ENCODE assay signal across 8 cellular contexts in the genomic region with DNA sequence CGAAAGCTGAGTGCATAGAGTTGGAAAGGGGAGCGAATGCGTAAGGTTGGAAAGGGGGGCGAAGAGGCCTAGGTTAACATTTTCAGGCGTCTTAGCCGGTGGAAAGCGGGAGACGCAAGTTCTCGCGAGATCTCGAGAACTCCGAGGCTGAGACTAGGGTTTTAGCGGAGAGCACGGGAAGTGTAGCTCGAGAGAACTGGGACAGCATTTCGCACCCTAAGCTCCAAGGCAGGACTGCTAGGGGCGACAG. TPM values are rescaled to one million over a fixed set of nuclear protein-coding genes. Genes with fewer than 3 reads are reported as not detected.
A peak's percentile ranks its signal among the peaks of the same experiment; 100 is the strongest.
DNase-seq lines count a peak whose midpoint lies in the region; ATAC-seq and TF ChIP-seq lines count a peak whose summit lies in the region.

No MANE protein-coding gene starts in this region.

- no peaks in the 10 kb centered on the region for H3K27me3 Mint-ChIP-seq in activated CD4-positive, alpha-beta memory T cell treated with anti-CD3 and anti-CD28 coated beads, Interleukin-2, amount 10 ng/mL, durations not matched to agents 7 days and 5 days

- H3K9ac ChIP-seq in neural cell (ENCODE audit: low read length) = peak overlapping the region; percentile 100

- DNase-seq in NCI-H2227 (lab: John Stamatoyannopoulos, UW; ENCODE audit: unreplicated experiment) (peak; percentile 96), fibroblast of mammary gland (ENCODE audit: low read depth) (peak; percentile 92), T1000 (lab: John Stamatoyannopoulos, UW) (no peak)
- DNase-seq in activated CD4-positive, alpha-beta memory T cell treated with anti-CD3 and anti-CD28 coated beads, Interleukin-2, amount 10 ng/mL, durations not matched to agents 7 days and 5 days = no peak

- TF ChIP-seq EP300 in neural cell (conservative IDR thresholded peaks at IDR 0.05; ENCODE audit: poor library complexity, severe bottlenecking) = no peak

- H3F3A ChIP-seq in neural cell (ENCODE audit: insufficient read depth, low read length, poor library complexity, severe bottlenecking) = no peaks in the 10 kb centered on the region

- peak overlapping the region; percentile 100 for H3K27ac Mint-ChIP-seq in activated CD4-positive, alpha-beta memory T cell treated with anti-CD3 and anti-CD28 coated beads, Interleukin-2, amount 10 ng/mL, durations not matched to agents 7 days and 5 days

- peaks cover 25% of the 10 kb centered on the region for H4K20me1 ChIP-seq in neural cell (ENCODE audit: insufficient read depth)

- H3K4me1 Mint-ChIP-seq in activated CD4-positive, alpha-beta memory T cell treated with anti-CD3 and anti-CD28 coated beads, Interleukin-2, amount 10 ng/mL, durations not matched to agents 7 days and 5 days = peaks cover 36% of the 10 kb centered on the region

- POLR2A ChIA-PET in activated CD4-positive, alpha-beta memory T cell treated with anti-CD3 and anti-CD28 coated beads, Interleukin-2, amount 10 ng/mL, durations not matched to agents 7 days and 5 days (lab: Charles Lee) = interaction anchor here (0.9 to 1.3 kb wide), 13 partner anchors 9 to 1479 kb away, joined by 3 to 34 read pairs (median 3); a partner anchor contains a TSS

- H3K4me3 ChIP-seq in fibroblast of mammary gland (ENCODE audit: control insufficient read depth, low read depth, low read length) (peak overlapping the region; percentile 99), neural cell (ENCODE audit: low read length) (peak overlapping the region; percentile 82)

- peaks cover 37% of the 10 kb centered on the region for H3K79me2 ChIP-seq in neural cell (replicated peaks; ENCODE audit: insufficient read depth, low read length)

- H3K9me2 ChIP-seq in neural cell (ENCODE audit: insufficient read depth, low read length) = no peaks in the 10 kb centered on the region

- CTCF ChIA-PET in activated CD4-positive, alpha-beta memory T cell treated with anti-CD3 and anti-CD28 coated beads, Interleukin-2, amount 10 ng/mL, durations not matched to agents 7 days and 5 days (lab: Charles Lee) = interaction anchor here (1.0 kb wide), 1 partner anchor 49 kb away, joined by 5 read pairs; no protein-coding TSS in a partner anchor

- TF ChIP-seq RAD21 in neural cell (conservative IDR thresholded peaks at IDR 0.05) = no peak

- H2AFZ ChIP-seq in neural cell (ENCODE audit: low read depth, low read length) = peak overlapping the region; percentile 33

- no peak for TF ChIP-seq CTCF in C4-2B (conservative IDR thresholded peaks at IDR 0.05)
- TF ChIP-seq CTCF in fibroblast of mammary gland (conservative IDR thresholded peaks at IDR 0.05; ENCODE audit: control insufficient read depth, insufficient read depth, low read depth, low read length) = no peak
- TF ChIP-seq CTCF in neural cell (IDR thresholded peaks at IDR 0.05; ENCODE audit: poor library complexity, severe bottlenecking) = no peak

- H3K4me2 ChIP-seq in neural cell (ENCODE audit: low read length) = peak overlapping the region; percentile 25

- no peaks in the 10 kb centered on the region for H3K36me3 ChIP-seq in neural cell (ENCODE audit: insufficient read depth, low read length)

- H3K27ac ChIP-seq in C4-2B (peak overlapping the region; percentile 99), neural cell (ENCODE audit: low read length) (peak overlapping the region; percentile 100)

- H3K9me3 Mint-ChIP-seq in activated CD4-positive, alpha-beta memory T cell treated with anti-CD3 and anti-CD28 coated beads, Interleukin-2, amount 10 ng/mL, durations not matched to agents 7 days and 5 days = no peaks in the 10 kb centered on the region

- ATAC-seq in GM18907 (IDR thresholded peaks at IDR 0.05; ENCODE audit: unreplicated experiment) = peak; percentile 44
- peak; percentile 37 for ATAC-seq in HG03135 (IDR thresholded peaks at IDR 0.05; ENCODE audit: unreplicated experiment)

- no peaks in the 10 kb centered on the region for H3K9me3 ChIP-seq in neural cell (ENCODE audit: low read length)

- peak overlapping the region; percentile 87 for H3K4me3 Mint-ChIP-seq in activated CD4-positive, alpha-beta memory T cell treated with anti-CD3 and anti-CD28 coated beads, Interleukin-2, amount 10 ng/mL, durations not matched to agents 7 days and 5 days

- H3K36me3 Mint-ChIP-seq in activated CD4-positive, alpha-beta memory T cell treated with anti-CD3 and anti-CD28 coated beads, Interleukin-2, amount 10 ng/mL, durations not matched to agents 7 days and 5 days (ENCODE audit: low read depth) = peaks cover 41% of the 10 kb centered on the region

- H3K27me3 ChIP-seq in neural cell (ENCODE audit: insufficient read depth, low read depth, low read length) = no peaks in the 10 kb centered on the region

TF ChIP-seq in neural cell, 6 proteins besides CTCF, POLR2A, EP300 and RAD21:
- TF ChIP-seq MXI1 (conservative IDR thresholded peaks at IDR 0.05; ENCODE audit: poor library complexity, severe bottlenecking) (no peak), TAF1 (IDR thresholded peaks at IDR 0.05; ENCODE audit: low read depth) (no peak), SMC3 (conservative IDR thresholded peaks at IDR 0.05; ENCODE audit: poor library complexity) (no peak), POLR2AphosphoS5 (IDR thresholded peaks at IDR 0.05) (no peak), EZH2 (IDR thresholded peaks at IDR 0.05; ENCODE audit: borderline replicate concordance, insufficient read depth, low read length, poor library complexity, severe bottlenecking) (no peak)
- TF ChIP-seq, protein P1, sequence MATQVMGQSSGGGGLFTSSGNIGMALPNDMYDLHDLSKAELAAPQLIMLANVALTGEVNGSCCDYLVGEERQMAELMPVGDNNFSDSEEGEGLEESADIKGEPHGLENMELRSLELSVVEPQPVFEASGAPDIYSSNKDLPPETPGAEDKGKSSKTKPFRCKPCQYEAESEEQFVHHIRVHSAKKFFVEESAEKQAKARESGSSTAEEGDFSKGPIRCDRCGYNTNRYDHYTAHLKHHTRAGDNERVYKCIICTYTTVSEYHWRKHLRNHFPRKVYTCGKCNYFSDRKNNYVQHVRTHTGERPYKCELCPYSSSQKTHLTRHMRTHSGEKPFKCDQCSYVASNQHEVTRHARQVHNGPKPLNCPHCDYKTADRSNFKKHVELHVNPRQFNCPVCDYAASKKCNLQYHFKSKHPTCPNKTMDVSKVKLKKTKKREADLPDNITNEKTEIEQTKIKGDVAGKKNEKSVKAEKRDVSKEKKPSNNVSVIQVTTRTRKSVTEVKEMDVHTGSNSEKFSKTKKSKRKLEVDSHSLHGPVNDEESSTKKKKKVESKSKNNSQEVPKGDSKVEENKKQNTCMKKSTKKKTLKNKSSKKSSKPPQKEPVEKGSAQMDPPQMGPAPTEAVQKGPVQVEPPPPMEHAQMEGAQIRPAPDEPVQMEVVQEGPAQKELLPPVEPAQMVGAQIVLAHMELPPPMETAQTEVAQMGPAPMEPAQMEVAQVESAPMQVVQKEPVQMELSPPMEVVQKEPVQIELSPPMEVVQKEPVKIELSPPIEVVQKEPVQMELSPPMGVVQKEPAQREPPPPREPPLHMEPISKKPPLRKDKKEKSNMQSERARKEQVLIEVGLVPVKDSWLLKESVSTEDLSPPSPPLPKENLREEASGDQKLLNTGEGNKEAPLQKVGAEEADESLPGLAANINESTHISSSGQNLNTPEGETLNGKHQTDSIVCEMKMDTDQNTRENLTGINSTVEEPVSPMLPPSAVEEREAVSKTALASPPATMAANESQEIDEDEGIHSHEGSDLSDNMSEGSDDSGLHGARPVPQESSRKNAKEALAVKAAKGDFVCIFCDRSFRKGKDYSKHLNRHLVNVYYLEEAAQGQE (IDR thresholded peaks at IDR 0.05; ENCODE audit: borderline replicate concordance) = no peak
TF ChIP-seq in neural cell: peak in this region for 0.

RNA-seq across cellular contexts. Expression of a gene that starts 0.3 kb away (rescaled TPM):
- total RNA-seq in activated CD4-positive, alpha-beta memory T cell treated with anti-CD3 and anti-CD28 coated beads, Interleukin-2, amount 10 ng/mL, durations not matched to agents 7 days and 5 days = 100 to 1,000 TPM; 224 to 225 TPM
- polyA plus RNA-seq in neural cell = 165 TPM in 2 replicates
- 319 and 366 TPM in 2 replicates for polyA minus RNA-seq in neural cell

Comparison
In these comparisons a context has a peak if more than half of its experiments do, and no peak if none do; other contexts are left out.
1. DNase-seq: peak in NCI-H2227 (single experiment) and fibroblast of mammary gland (single experiment); none in activated CD4-positive, alpha-beta memory T cell treated with anti-CD3 and anti-CD28 coated beads, Interleukin-2, amount 10 ng/mL, durations not matched to agents 7 days and 5 days (single experiment) and T1000 (single experiment).